In genomic region chr13:101514695-101515275, GRCh38 we compare ENCODE assay signal across 8 cellular contexts.
DNase-seq lines count a peak whose midpoint lies in the region; ATAC-seq and TF ChIP-seq lines count a peak whose summit lies in the region.

No MANE protein-coding gene starts in this region.

- TF ChIP-seq CTCF in NB4 (IDR thresholded peaks at IDR 0.05; ENCODE audit: low read depth, low read length) (peak; percentile 53), fibroblast of pulmonary artery (IDR thresholded peaks at IDR 0.05; ENCODE audit: low read length, missing control alignments) (peak; percentile 65)

- H3K36me3 ChIP-seq in trophoblast cell (ENCODE audit: control insufficient read depth in 1 of 2, insufficient read depth in 2 of 2, low read length in 2 of 2), result no peaks in the 10 kb centered on the region

- no peaks in the 10 kb centered on the region for H3K27me3 ChIP-seq in trophoblast cell (ENCODE audit: insufficient read depth, low read length)

- no peak overlapping the region for H3K27ac Mint-ChIP-seq in stimulated activated effector memory CD8-positive, alpha-beta T cell treated with anti-CD3 and anti-CD28 coated beads, Interleukin-12 subunit alpha, Interleukin-12 subunit beta, amount 100 ng/mL, for 72 hours

- H3K4me3 ChIP-seq in NB4 (ENCODE audit: low read depth, low read length), result no peak overlapping the region
- no peak overlapping the region for H3K4me3 ChIP-seq in fibroblast of pulmonary artery (replicated peaks; ENCODE audit: low read depth, low read length)
- no peak overlapping the region for H3K4me3 ChIP-seq in trophoblast cell (ENCODE audit: low read depth, low read length)

- H2BK5ac ChIP-seq in trophoblast cell (ENCODE audit: low read depth, low read length, poor library complexity), result no peak overlapping the region

- H3K4ac ChIP-seq in trophoblast cell (ENCODE audit: low read depth, low read length), result no peak overlapping the region

- no peak overlapping the region for H3K14ac ChIP-seq in trophoblast cell (ENCODE audit: low read length)

- ATAC-seq in GM21723 (IDR thresholded peaks at IDR 0.05; ENCODE audit: unreplicated experiment), result peak; percentile 60
- ATAC-seq in stimulated activated effector memory CD8-positive, alpha-beta T cell treated with anti-CD3 and anti-CD28 coated beads, Interleukin-12 subunit alpha, Interleukin-12 subunit beta, amount 100 ng/mL, for 72 hours, result no peak

- H3K9ac ChIP-seq in trophoblast cell (ENCODE audit: low read length), result no peak overlapping the region

- H3K23ac ChIP-seq in trophoblast cell (ENCODE audit: low read length), result no peak overlapping the region

- peaks cover 8% of the 10 kb centered on the region for H3K4me1 Mint-ChIP-seq in stimulated activated effector memory CD8-positive, alpha-beta T cell treated with anti-CD3 and anti-CD28 coated beads, Interleukin-12 subunit alpha, Interleukin-12 subunit beta, amount 100 ng/mL, for 72 hours

- peaks cover 0 to 4% of the 10 kb centered on the region in 2 experiments for H3K4me1 ChIP-seq in trophoblast cell (ENCODE audit: control insufficient read depth in 1 of 2, insufficient read depth in 2 of 2, low read length in 2 of 2)

- no peaks in the 10 kb centered on the region for H3K9me3 Mint-ChIP-seq in stimulated activated effector memory CD8-positive, alpha-beta T cell treated with anti-CD3 and anti-CD28 coated beads, Interleukin-12 subunit alpha, Interleukin-12 subunit beta, amount 100 ng/mL, for 72 hours

- no peak overlapping the region for H3K4me2 ChIP-seq in trophoblast cell (ENCODE audit: low read length)

- no peak overlapping the region for H2BK12ac ChIP-seq in trophoblast cell (ENCODE audit: low read length)

- H3K9me3 ChIP-seq in trophoblast cell (ENCODE audit: insufficient read depth, low read depth, low read length), result no peaks in the 10 kb centered on the region

- TF ChIP-seq POLR2A in NB4 (IDR thresholded peaks at IDR 0.05; ENCODE audit: extremely low read depth, insufficient read length), result no peak

- no peak overlapping the region for H2BK120ac ChIP-seq in trophoblast cell (ENCODE audit: insufficient read depth, low read length, poor library complexity)

- no peak overlapping the region for H3K27ac ChIP-seq in trophoblast cell (ENCODE audit: low read depth, low read length)

- H2AK5ac ChIP-seq in trophoblast cell (ENCODE audit: low read length), result no peak overlapping the region

- DNase-seq in DMS79 (lab: John Stamatoyannopoulos, UW), result peak; percentile 23
- peak; percentile 53 for DNase-seq in NB4 (ENCODE audit: low read depth)
- peak; percentile 26 for DNase-seq in SKM-1 (lab: John Stamatoyannopoulos, UW; ENCODE audit: unreplicated experiment)
- DNase-seq in fibroblast of pulmonary artery (ENCODE audit: low read depth), result peak; percentile 76
- peak; percentile 40 to 72 for DNase-seq in trophoblast cell
- no peak for DNase-seq in stimulated activated effector memory CD8-positive, alpha-beta T cell treated with anti-CD3 and anti-CD28 coated beads, Interleukin-12 subunit alpha, Interleukin-12 subunit beta, amount 100 ng/mL, for 72 hours (ENCODE audit: low spot score in 2 of 2)
- no peak for DNase-seq in NCI-H1048 (lab: John Stamatoyannopoulos, UW)

- no peak overlapping the region for H4K12ac ChIP-seq in trophoblast cell (ENCODE audit: low read depth, low read length)

- H4K91ac ChIP-seq in trophoblast cell (ENCODE audit: low read depth, low read length), result no peak overlapping the region

- H2AFZ ChIP-seq in trophoblast cell (ENCODE audit: insufficient read depth, low read length, poor library complexity), result no peak overlapping the region

- H3K36me3 Mint-ChIP-seq in stimulated activated effector memory CD8-positive, alpha-beta T cell treated with anti-CD3 and anti-CD28 coated beads, Interleukin-12 subunit alpha, Interleukin-12 subunit beta, amount 100 ng/mL, for 72 hours, result no peaks in the 10 kb centered on the region

- H3K79me1 ChIP-seq in trophoblast cell (ENCODE audit: low read length), result no peaks in the 10 kb centered on the region

- no peak overlapping the region for H3K18ac ChIP-seq in trophoblast cell (ENCODE audit: low read length)

- no peak overlapping the region for H3K4me3 Mint-ChIP-seq in stimulated activated effector memory CD8-positive, alpha-beta T cell treated with anti-CD3 and anti-CD28 coated beads, Interleukin-12 subunit alpha, Interleukin-12 subunit beta, amount 100 ng/mL, for 72 hours

- no peak overlapping the region for H4K8ac ChIP-seq in trophoblast cell (ENCODE audit: low read depth, low read length)

- H3K79me2 ChIP-seq in trophoblast cell (ENCODE audit: control insufficient read depth, insufficient read depth, low read length, poor library complexity), result no peaks in the 10 kb centered on the region

Comparison
In these comparisons a context has a peak if more than half of its experiments do, and no peak if none do; other contexts are left out.
1. DNase-seq: peak in DMS79 (single experiment), NB4 (single experiment), SKM-1 (single experiment), fibroblast of pulmonary artery (single experiment) and trophoblast cell (2 of 2); none in stimulated activated effector memory CD8-positive, alpha-beta T cell treated with anti-CD3 and anti-CD28 coated beads, Interleukin-12 subunit alpha, Interleukin-12 subunit beta, amount 100 ng/mL, for 72 hours (0 of 2) and NCI-H1048 (single experiment).